9 cellular contexts compared by ENCODE assay signal in the genomic region with DNA sequence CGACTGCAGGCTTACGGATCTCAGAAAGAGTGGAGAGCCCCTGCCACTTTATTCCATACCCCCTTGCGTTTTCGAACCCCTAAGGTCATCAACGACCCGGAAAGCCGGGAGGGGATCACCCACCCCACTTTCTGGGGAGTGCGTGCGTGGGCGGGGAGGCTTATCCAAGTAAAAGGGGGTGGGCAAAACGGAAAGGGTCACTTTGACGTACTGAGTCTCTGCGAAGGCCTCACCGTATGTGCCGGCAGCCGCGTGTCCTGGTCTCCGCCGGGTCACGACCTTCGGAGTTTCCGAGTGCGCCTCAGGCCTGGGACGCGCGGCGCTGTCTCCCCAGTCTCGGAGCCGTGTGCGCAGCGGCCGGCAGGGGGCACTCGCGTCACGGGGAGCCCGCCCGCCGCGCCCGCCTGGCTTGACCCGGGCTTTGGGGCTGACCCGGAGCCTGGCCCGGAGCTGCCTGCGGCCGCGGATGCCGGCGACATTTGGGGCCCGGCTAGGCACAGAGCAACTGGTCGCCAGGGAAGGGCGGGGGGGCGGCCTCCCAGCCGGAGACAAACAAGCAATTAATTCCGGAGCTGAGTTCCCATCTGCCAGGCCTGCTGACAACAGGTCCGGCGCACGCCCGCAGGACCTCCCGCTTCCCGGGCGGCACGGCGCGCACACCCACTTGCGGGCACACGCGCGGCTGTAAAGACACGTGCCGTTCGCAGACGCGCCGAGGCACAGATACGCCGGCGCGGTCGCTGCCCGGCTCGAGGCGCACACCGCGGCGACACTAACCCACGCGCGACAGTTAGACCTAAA. TPM values are rescaled to one million over a fixed set of nuclear protein-coding genes. Genes with fewer than 3 reads are reported as not detected.
DNase-seq lines count a peak whose midpoint lies in the region; ATAC-seq and TF ChIP-seq lines count a peak whose summit lies in the region.
"Had no signal": no experiment of that assay in that cellular context is flagged by ENCODE, and none has a peak within 500 bp of the region (broad histone marks: within the 10 kb centered on the region; RNA-seq: fewer than 3 reads in every experiment).

No MANE protein-coding gene starts in this region.

- peak; percentile 80 for DNase-seq in Daoy (ENCODE audit: low read depth)
- DNase-seq in LoVo (ENCODE audit: low spot score) = peak; percentile 66
- DNase-seq in T47D (ENCODE audit: low read depth in 1 of 2, low spot score in 1 of 2) = peak; percentile 60 to 98
- DNase-seq in immature natural killer cell = peak; percentile 32 to 49 (median 44)
- peak; percentile 41 to 63 (median 55) for DNase-seq in stimulated activated CD4-positive, alpha-beta T cell treated with anti-CD3 and anti-CD28 coated beads, Interleukin-12 subunit alpha, Interleukin-12 subunit beta, amount 100 ng/mL, for 48 hours (ENCODE audit: low read depth in 2 of 3, low spot score in 1 of 3)

- H3K4me1 Mint-ChIP-seq in immature natural killer cell = peaks cover 0 to 3% of the 10 kb centered on the region in 2 donors

- peak overlapping the region; percentile 52; the same call in 1 of the 2 replicates for H3K27ac ChIP-seq in VCaP

- H3K4me3 Mint-ChIP-seq in immature natural killer cell = peak overlapping the region in 3 of 5 donors; percentile 29 to 54 (median 46)

- peak; percentile 95 for TF ChIP-seq CTCF in VCaP (conservative IDR thresholded peaks at IDR 0.05)

- H3K36me3 Mint-ChIP-seq in immature natural killer cell = no peaks in the 10 kb centered on the region

- ATAC-seq in GM18870 (IDR thresholded peaks at IDR 0.05; ENCODE audit: unreplicated experiment) (no peak), GM19328 (IDR thresholded peaks at IDR 0.05; ENCODE audit: unreplicated experiment) (no peak)

- in situ Hi-C loops in T47D (cut with HindIII; ENCODE audit: low pct_unique_long_range_greater_than_20kb, low sequenced_read_pairs) = no loop called here

- H3K27ac Mint-ChIP-seq in immature natural killer cell = no peak overlapping the region

- H3K27me3 Mint-ChIP-seq in immature natural killer cell (ENCODE audit: low read depth in 3 of 3) = peaks cover 2 to 12% (median 9%) of the 10 kb centered on the region in 3 donors

- no peaks in the 10 kb centered on the region for H3K9me3 Mint-ChIP-seq in immature natural killer cell

RNA-seq across cellular contexts. Expression of gene KIF26A, which starts 0.9 kb away (rescaled TPM):
- 1.7 and 1.8 TPM in 2 replicates for total RNA-seq in Daoy (2014; rRNA removed; shearing (Covaris generic))
- polyA plus RNA-seq in immature natural killer cell = not detected

RNA-seq across cellular contexts. Expression of gene ASPG, which starts 52.0 kb away (rescaled TPM):
- total RNA-seq in Daoy (2014; rRNA removed; shearing (Covaris generic)) = not detected in 2 replicates
- polyA plus RNA-seq in immature natural killer cell = not detected
- total RNA-seq: activated CD8-positive, alpha-beta memory T cell treated with anti-CD3 and anti-CD28 coated beads for 36 hours had no signal
